ENCODE assay signal across 22 cellular contexts in genomic region chr6:117306227-117306784, GRCh38. TPM values are rescaled to one million over a fixed set of nuclear protein-coding genes. Genes with fewer than 3 reads are reported as not detected.
DNase-seq lines count a peak whose midpoint lies in the region; ATAC-seq, FAIRE-seq and TF ChIP-seq lines count a peak whose summit lies in the region.
"Had no signal": no experiment of that assay in that cellular context is flagged by ENCODE, and none has a peak within 500 bp of the region (broad histone marks: within the 10 kb centered on the region; RNA-seq: fewer than 3 reads in every experiment).

No MANE protein-coding gene starts in this region.

- DNase-seq in NCI-H226 (peak; percentile 4), bronchial epithelial cell (ENCODE audit: low read depth) (peak; percentile 15), left colon (peak in 1 of 2 donors; percentile 9), trophoblast cell (peak; percentile 83 to 92), NCI-H748 treated with DMSO at 0.1 percent for 48 hours (lab: John Stamatoyannopoulos, UW) (no peak), superior temporal gyrus (ENCODE audit: extremely low spot score) (no peak), right lobe of liver (no peak)
- DNase-seq in activated CD8-positive, alpha-beta T cell treated with anti-CD3 and anti-CD28 coated beads, Interleukin-2, amount 10 ng/mL, durations not matched to agents 7 days and 5 days: no peak
- DNase-seq: CD8-positive, alpha-beta memory T cell; GDM1; GOT3; KG1; NCI-H1417 treated with DMSO at 0.1 percent for 48 hours; NCI-H1930; NCI-H510A; NCI-H82; SHP77 had no signal

- H3K4me3 Mint-ChIP-seq in activated CD8-positive, alpha-beta T cell treated with anti-CD3 and anti-CD28 coated beads, Interleukin-2, amount 10 ng/mL, durations not matched to agents 7 days and 5 days: no peak overlapping the region
- H3K4me3 Mint-ChIP-seq: CD8-positive, alpha-beta memory T cell had no signal

- H3K4me3 ChIP-seq in bronchial epithelial cell (ENCODE audit: low read depth, low read length) (no peak overlapping the region), trophoblast cell (ENCODE audit: low read depth, low read length) (no peak overlapping the region), right lobe of liver (no peak overlapping the region)
- H3K4me3 ChIP-seq: A549; BLaER1 treated with 17β-estradiol and CSF1 and Interleukin-3, amounts not matched to agents 10 nM and 100 nM had no signal

- H2AFZ ChIP-seq in trophoblast cell (ENCODE audit: insufficient read depth, low read length, poor library complexity): no peak overlapping the region

- POLR2A ChIA-PET in activated CD8-positive, alpha-beta T cell treated with anti-CD3 and anti-CD28 coated beads, Interleukin-2, amount 10 ng/mL, durations not matched to agents 7 days and 5 days (lab: Charles Lee): no interaction called here

- H3K9me3 Mint-ChIP-seq in activated CD8-positive, alpha-beta T cell treated with anti-CD3 and anti-CD28 coated beads, Interleukin-2, amount 10 ng/mL, durations not matched to agents 7 days and 5 days (ENCODE audit: insufficient read depth): no peaks in the 10 kb centered on the region

- FAIRE-seq in bronchial epithelial cell (lab: Jason Lieb, UNC): no peak
- FAIRE-seq: A549, GM12891, GM18507, HepG2 had no signal

- CTCF ChIA-PET in activated CD8-positive, alpha-beta T cell treated with anti-CD3 and anti-CD28 coated beads, Interleukin-2, amount 10 ng/mL, durations not matched to agents 7 days and 5 days (lab: Charles Lee): no interaction called here

- H3K36me3 ChIP-seq in bronchial epithelial cell (ENCODE audit: control insufficient read depth, insufficient read depth, low read length) (no peaks in the 10 kb centered on the region), trophoblast cell (ENCODE audit: control insufficient read depth in 1 of 2, insufficient read depth in 2 of 2, low read length in 2 of 2) (no peaks in the 10 kb centered on the region), right lobe of liver (no peaks in the 10 kb centered on the region)
- H3K36me3 ChIP-seq: BLaER1 treated with 17β-estradiol and CSF1 and Interleukin-3, amounts not matched to agents 10 nM and 100 nM had no signal

- no peak overlapping the region for H2BK12ac ChIP-seq in trophoblast cell (ENCODE audit: low read length)

- intact Hi-C loops in left colon (cut with DNase I, micrococcal nuclease): no loop called here
- intact Hi-C loops in right lobe of liver (cut with DNase I): no loop called here

- H3K4ac ChIP-seq in trophoblast cell (ENCODE audit: low read depth, low read length): no peak overlapping the region

- H3K27ac ChIP-seq in trophoblast cell (ENCODE audit: low read depth, low read length) (no peak overlapping the region), right lobe of liver (no peak overlapping the region)
- H3K27ac ChIP-seq: A549; BLaER1 treated with 17β-estradiol and CSF1 and Interleukin-3, amounts not matched to agents 10 nM and 100 nM had no signal

- peaks cover 2% of the 10 kb centered on the region for H3K27me3 Mint-ChIP-seq in activated CD8-positive, alpha-beta T cell treated with anti-CD3 and anti-CD28 coated beads, Interleukin-2, amount 10 ng/mL, durations not matched to agents 7 days and 5 days (ENCODE audit: low read depth)

- H3K27me3 ChIP-seq in bronchial epithelial cell (ENCODE audit: control insufficient read depth, insufficient read depth, low read length) (no peaks in the 10 kb centered on the region), trophoblast cell (ENCODE audit: insufficient read depth, low read length) (no peaks in the 10 kb centered on the region), right lobe of liver (no peaks in the 10 kb centered on the region)
- H3K27me3 ChIP-seq: BLaER1 treated with 17β-estradiol and CSF1 and Interleukin-3, amounts not matched to agents 10 nM and 100 nM had no signal

- no peak overlapping the region for H4K91ac ChIP-seq in trophoblast cell (ENCODE audit: low read depth, low read length)

- TF ChIP-seq CTCF in bronchial epithelial cell (IDR thresholded peaks at IDR 0.05; ENCODE audit: insufficient read depth, low read length, severe bottlenecking) (no peak), right lobe of liver (IDR thresholded peaks at IDR 0.05) (no peak)

- H4K12ac ChIP-seq in trophoblast cell (ENCODE audit: low read depth, low read length): no peak overlapping the region

- no peak overlapping the region for H3K23ac ChIP-seq in trophoblast cell (ENCODE audit: low read length)

- H2BK120ac ChIP-seq in trophoblast cell (ENCODE audit: insufficient read depth, low read length, poor library complexity): no peak overlapping the region

- H3K18ac ChIP-seq in trophoblast cell (ENCODE audit: low read length): no peak overlapping the region

- no peak overlapping the region for H2AK5ac ChIP-seq in trophoblast cell (ENCODE audit: low read length)

- no peak overlapping the region for H3K27ac Mint-ChIP-seq in activated CD8-positive, alpha-beta T cell treated with anti-CD3 and anti-CD28 coated beads, Interleukin-2, amount 10 ng/mL, durations not matched to agents 7 days and 5 days
- H3K27ac Mint-ChIP-seq: CD8-positive, alpha-beta memory T cell had no signal

- no peak overlapping the region for H2BK5ac ChIP-seq in trophoblast cell (ENCODE audit: low read depth, low read length, poor library complexity)

- no peaks in the 10 kb centered on the region for H3K79me1 ChIP-seq in trophoblast cell (ENCODE audit: low read length)

- H3K4me2 ChIP-seq in trophoblast cell (ENCODE audit: low read length): no peak overlapping the region
- H3K4me2 ChIP-seq: A549; BLaER1 treated with 17β-estradiol and CSF1 and Interleukin-3, amounts not matched to agents 10 nM and 100 nM had no signal

- WGBS in trophoblast cell (ENCODE audit: extremely low coverage, insufficient coverage, insufficient read length): no CpG with 5 or more reads among the region's 3 CpGs
- 67% methylated on average over 3 of the region's 3 CpGs for WGBS in right lobe of liver (ENCODE audit: insufficient coverage, low coverage, low lambda C conversion rate, missing lambda C conversion rate)

- H3K9me3 ChIP-seq in trophoblast cell (ENCODE audit: insufficient read depth, low read depth, low read length) (no peaks in the 10 kb centered on the region), right lobe of liver (no peaks in the 10 kb centered on the region)
- H3K9me3 ChIP-seq: A549; BLaER1 treated with 17β-estradiol and CSF1 and Interleukin-3, amounts not matched to agents 10 nM and 100 nM had no signal

- no peaks in the 10 kb centered on the region for H3K79me2 ChIP-seq in trophoblast cell (ENCODE audit: control insufficient read depth, insufficient read depth, low read length, poor library complexity)

- no peak overlapping the region for H4K8ac ChIP-seq in trophoblast cell (ENCODE audit: low read depth, low read length)

- H3K9ac ChIP-seq in trophoblast cell (ENCODE audit: low read length): no peak overlapping the region
- H3K9ac ChIP-seq: BLaER1 treated with 17β-estradiol and CSF1 and Interleukin-3, amounts not matched to agents 10 nM and 100 nM had no signal

- no peaks in the 10 kb centered on the region for H3K4me1 Mint-ChIP-seq in activated CD8-positive, alpha-beta T cell treated with anti-CD3 and anti-CD28 coated beads, Interleukin-2, amount 10 ng/mL, durations not matched to agents 7 days and 5 days (ENCODE audit: low read depth)
- H3K4me1 Mint-ChIP-seq: CD8-positive, alpha-beta memory T cell had no signal

- peaks cover 0 to 3% of the 10 kb centered on the region in 2 experiments for H3K4me1 ChIP-seq in trophoblast cell (ENCODE audit: control insufficient read depth in 1 of 2, insufficient read depth in 2 of 2, low read length in 2 of 2)
- H3K4me1 ChIP-seq in right lobe of liver: no peaks in the 10 kb centered on the region
- H3K4me1 ChIP-seq: A549; BLaER1 treated with 17β-estradiol and CSF1 and Interleukin-3, amounts not matched to agents 10 nM and 100 nM had no signal

- no peak for TF ChIP-seq POLR2A in right lobe of liver (IDR thresholded peaks at IDR 0.05)

- ATAC-seq in left colon: peak; percentile 78
- ATAC-seq in activated CD8-positive, alpha-beta T cell treated with anti-CD3 and anti-CD28 coated beads, Interleukin-2, amount 10 ng/mL, durations not matched to agents 7 days and 5 days: no peak
- ATAC-seq in right lobe of liver: no peak
- ATAC-seq: A549, HepG2 had no signal

- H3K36me3 Mint-ChIP-seq in activated CD8-positive, alpha-beta T cell treated with anti-CD3 and anti-CD28 coated beads, Interleukin-2, amount 10 ng/mL, durations not matched to agents 7 days and 5 days (ENCODE audit: low read depth): no peaks in the 10 kb centered on the region
- H3K36me3 Mint-ChIP-seq: CD8-positive, alpha-beta memory T cell had no signal

- no peak overlapping the region for H3K14ac ChIP-seq in trophoblast cell (ENCODE audit: low read length)

RNA-seq across cellular contexts. Expression of gene VGLL2, which starts 40.9 kb away (rescaled TPM):
- total RNA-seq in bronchial epithelial cell: not detected in 2 replicates
- total RNA-seq in left colon: not detected
- not detected in 2 replicates for polyA plus RNA-seq in trophoblast cell (2013)
- total RNA-seq in activated CD8-positive, alpha-beta T cell treated with anti-CD3 and anti-CD28 coated beads, Interleukin-2, amount 10 ng/mL, durations not matched to agents 7 days and 5 days: not detected
- not detected for total RNA-seq in right lobe of liver
- total RNA-seq: CD8-positive, alpha-beta memory T cell; HepG2 had no signal
- polyA plus RNA-seq: A549; CD8-positive, alpha-beta memory T cell; HepG2 had no signal

Comparison
In these comparisons a context has a peak if more than half of its experiments do, and no peak if none do; other contexts are left out.
1. DNase-seq: peak in NCI-H226 (single experiment), bronchial epithelial cell (single experiment) and trophoblast cell (2 of 2); none in NCI-H748 treated with DMSO at 0.1 percent for 48 hours (single experiment), superior temporal gyrus (single experiment), activated CD8-positive, alpha-beta T cell treated with anti-CD3 and anti-CD28 coated beads, Interleukin-2, amount 10 ng/mL, durations not matched to agents 7 days and 5 days (single experiment) and right lobe of liver (0 of 3).